Comparison of ENCODE assay signal across 18 cellular contexts in the genomic region with DNA sequence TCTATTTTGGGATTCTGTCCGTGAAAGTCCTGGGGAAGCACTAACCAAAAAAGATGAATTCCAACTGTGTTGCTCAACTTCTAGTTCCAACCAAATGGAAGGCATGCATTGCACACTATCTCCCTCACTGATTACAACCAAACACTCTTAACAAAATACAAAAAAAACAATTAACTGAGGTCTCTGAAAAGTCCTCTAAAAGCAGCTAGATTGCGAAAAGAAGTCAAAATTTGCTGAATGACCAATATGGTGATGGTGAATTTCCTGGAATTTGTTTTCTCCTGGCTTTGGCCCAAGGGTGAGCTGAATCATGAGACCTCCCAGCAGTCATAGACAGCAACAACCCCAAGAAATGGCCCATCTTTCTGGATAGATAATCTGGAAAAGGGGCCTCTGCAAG. TPM values are rescaled to one million over a fixed set of nuclear protein-coding genes. Genes with fewer than 3 reads are reported as not detected.
DNase-seq lines count a peak whose midpoint lies in the region; ATAC-seq and TF ChIP-seq lines count a peak whose summit lies in the region.
"Had no signal": no experiment of that assay in that cellular context is flagged by ENCODE, and none has a peak within 500 bp of the region (broad histone marks: within the 10 kb centered on the region; RNA-seq: fewer than 3 reads in every experiment).

No MANE protein-coding gene starts in this region.

- H3K9ac ChIP-seq in skeletal muscle tissue (ENCODE audit: low read depth in 1 of 3, low read length in 3 of 3): no peak overlapping the region
- no peak overlapping the region for H3K9ac ChIP-seq in MM.1S (ENCODE audit: low read length)

- no peaks in the 10 kb centered on the region for H3K9me2 ChIP-seq in MM.1S (replicated peaks; ENCODE audit: insufficient read depth, low read length)

- H3K79me2 ChIP-seq in MM.1S (ENCODE audit: low read length): no peaks in the 10 kb centered on the region

- DNase-seq in EH (ENCODE audit: low read depth) (peak; percentile 68), ascending aorta (ENCODE audit: low spot score in 2 of 2) (no peak), Right ventricle myocardium superior (no peak), MM.1S (no peak)
- DNase-seq: activated CD8-positive, alpha-beta T cell treated with anti-CD3 and anti-CD28 coated beads for 36 hours; activated naive CD8-positive, alpha-beta T cell treated with anti-CD3 and anti-CD28 coated beads for 36 hours; activated T-cell treated with anti-CD3 and anti-CD28 coated beads, Interleukin-2, amount 50 U/mL, for 48 hours; COR-L47; NCI-H187; NCI-H446; pancreas; stimulated activated CD4-positive, alpha-beta T cell treated with anti-CD3 and anti-CD28 coated beads, Interleukin-12 subunit alpha, Interleukin-12 subunit beta, amount 100 ng/mL, for 4 hours; stimulated activated naive CD4-positive, alpha-beta T cell treated with Interleukin-2 at 50 U/mL for 16 hours; T-helper 1 cell had no signal

- H3K4me1 ChIP-seq in ascending aorta: no peaks in the 10 kb centered on the region
- H3K4me1 ChIP-seq in skeletal muscle tissue (ENCODE audit: control insufficient read depth in 3 of 3, insufficient read depth in 3 of 3, low read length in 3 of 3): peaks cover 0 to 5% (median 0%) of the 10 kb centered on the region in 3 donors
- peaks cover 7% of the 10 kb centered on the region; the same call in 1 of the 2 replicates for H3K4me1 ChIP-seq in MM.1S (ENCODE audit: low read length)
- H3K4me1 ChIP-seq: pancreas had no signal

- H3K4me2 ChIP-seq in MM.1S (ENCODE audit: low read depth, low read length): no peak overlapping the region

- H3K27ac ChIP-seq in ascending aorta (peak overlapping the region; percentile 19 to 35), skeletal muscle tissue (ENCODE audit: low read depth, low read length) (peak overlapping the region; percentile 54), MM.1S (ENCODE audit: low read length) (no peak overlapping the region)

- H3K9me3 ChIP-seq in ascending aorta: no peaks in the 10 kb centered on the region
- peaks cover 0 to 2% (median 0%) of the 10 kb centered on the region in 3 donors for H3K9me3 ChIP-seq in skeletal muscle tissue (ENCODE audit: control insufficient read depth in 3 of 3, low read length in 3 of 3)
- no peaks in the 10 kb centered on the region for H3K9me3 ChIP-seq in MM.1S (replicated peaks; ENCODE audit: insufficient read depth, low read length)
- H3K9me3 ChIP-seq: pancreas had no signal

- no peaks in the 10 kb centered on the region for H3K36me3 ChIP-seq in ascending aorta
- no peaks in the 10 kb centered on the region for H3K36me3 ChIP-seq in skeletal muscle tissue (ENCODE audit: control insufficient read depth in 3 of 3, insufficient read depth in 3 of 3, low read length in 3 of 3)
- no peaks in the 10 kb centered on the region for H3K36me3 ChIP-seq in MM.1S (replicated peaks; ENCODE audit: insufficient read depth, low read length)
- H3K36me3 ChIP-seq: pancreas had no signal

- ATAC-seq in Right ventricle myocardium superior (ENCODE audit: poor library complexity) (peak; percentile 41), HG03135 (IDR thresholded peaks at IDR 0.05; ENCODE audit: unreplicated experiment) (no peak), GM21576 (IDR thresholded peaks at IDR 0.05; ENCODE audit: unreplicated experiment) (no peak), GM18909 (IDR thresholded peaks at IDR 0.05; ENCODE audit: poor library complexity, unreplicated experiment) (no peak)
- ATAC-seq: activated CD8-positive, alpha-beta T cell treated with anti-CD3 and anti-CD28 coated beads for 36 hours had no signal

- no peaks in the 10 kb centered on the region for H4K20me1 ChIP-seq in MM.1S (ENCODE audit: insufficient read depth, low read length)

- TF ChIP-seq CTCF in ascending aorta (IDR thresholded peaks at IDR 0.05) (no peak), MM.1S (IDR thresholded peaks at IDR 0.05; ENCODE audit: low read length) (no peak)

- no peaks in the 10 kb centered on the region for H3F3A ChIP-seq in MM.1S (ENCODE audit: insufficient read depth, low read length)

- no peak overlapping the region for H2AFZ ChIP-seq in MM.1S (ENCODE audit: low read length)

- intact Hi-C loops in ascending aorta (cut with DNase I) (no loop called here), Right ventricle myocardium superior (cut with DNase I) (no loop called here)

- H3K27me3 ChIP-seq in ascending aorta: no peaks in the 10 kb centered on the region
- H3K27me3 ChIP-seq in skeletal muscle tissue (ENCODE audit: control insufficient read depth in 3 of 3, insufficient read depth in 3 of 3, low read length in 3 of 3): no peaks in the 10 kb centered on the region
- H3K27me3 ChIP-seq in MM.1S (replicated peaks; ENCODE audit: insufficient read depth, low read length): no peaks in the 10 kb centered on the region
- H3K27me3 ChIP-seq: pancreas had no signal

- H3K4me3 ChIP-seq in ascending aorta (no peak overlapping the region), skeletal muscle tissue (ENCODE audit: low read length in 3 of 3) (no peak overlapping the region), MM.1S (ENCODE audit: low read length) (no peak overlapping the region)
- H3K4me3 ChIP-seq: pancreas had no signal

RNA-seq across cellular contexts. Expression of gene CYP19A1, which starts 28.3 kb away (rescaled TPM):
- total RNA-seq in ascending aorta (95.7 TPM), Right ventricle myocardium superior (0.19 TPM), skeletal muscle tissue (0.52 TPM)
- total RNA-seq: activated CD8-positive, alpha-beta T cell treated with anti-CD3 and anti-CD28 coated beads for 36 hours; activated naive CD8-positive, alpha-beta T cell treated with anti-CD3 and anti-CD28 coated beads for 36 hours had no signal

RNA-seq across cellular contexts. Expression of gene GLDN, which starts 31.4 kb away (rescaled TPM):
- total RNA-seq in ascending aorta: 3.4 TPM
- 9.1 TPM for total RNA-seq in Right ventricle myocardium superior
- 3.7 TPM for total RNA-seq in skeletal muscle tissue
- total RNA-seq: activated CD8-positive, alpha-beta T cell treated with anti-CD3 and anti-CD28 coated beads for 36 hours; activated naive CD8-positive, alpha-beta T cell treated with anti-CD3 and anti-CD28 coated beads for 36 hours had no signal

Comparison
In these comparisons a context has a peak if more than half of its experiments do, and no peak if none do; other contexts are left out.
1. RNA of gene CYP19A1, which starts 28.3 kb away (total RNA-seq): 95.7 TPM in ascending aorta (single experiment); 0.52 TPM in skeletal muscle tissue (single experiment) and 0.19 TPM in Right ventricle myocardium superior (single experiment); every median in the first group is over 10 times any median in the second.